ENCODE assay signal across 22 cellular contexts in genomic region chr1:75273110-75273509, GRCh38.
"Had no signal": no experiment of that assay in that cellular context is flagged by ENCODE, and none has a peak within 500 bp of the region (broad histone marks: within the 10 kb centered on the region; RNA-seq: fewer than 3 reads in every experiment).

No MANE protein-coding gene starts in this region.

- DNase-seq: activated CD4-positive, alpha-beta memory T cell treated with anti-CD3 and anti-CD28 coated beads, Interleukin-2, amount 10 ng/mL, durations not matched to agents 7 days and 5 days; activated CD4-positive, alpha-beta T cell treated with anti-CD3 and anti-CD28 coated beads for 48 hours; activated effector memory CD4-positive, alpha-beta T cell treated with Interleukin-2 at 50 U/mL for 16 hours; activated naive CD4-positive, alpha-beta T cell treated with anti-CD3 and anti-CD28 coated beads, Interleukin-2, amount 50 U/mL, for 16 hours; activated naive CD8-positive, alpha-beta T cell treated with anti-CD3 and anti-CD28 coated beads, Interleukin-2, amount 50 U/mL, for 24 hours; activated T-cell treated with anti-CD3 and anti-CD28 coated beads, Interleukin-2, amount 50 U/mL, for 72 hours; anterior cingulate cortex; body of pancreas; cortex of kidney; endodermal cell; esophagus squamous epithelium; gastrocnemius medialis; head of caudate nucleus; left ventricle myocardium superior; midbrain; natural killer cell; retina; spleen; stimulated activated CD4-positive, alpha-beta T cell treated with anti-CD3 and anti-CD28 coated beads, Interleukin-4, amount 100 ng/mL, for 1 hour; stimulated activated naive CD4-positive, alpha-beta T cell; T-helper 9 cell; upper lobe of left lung had no signal

- ATAC-seq: activated naive CD8-positive, alpha-beta T cell treated with anti-CD3 and anti-CD28 coated beads, Interleukin-2, amount 50 U/mL, for 24 hours; activated T-cell treated with anti-CD3 and anti-CD28 coated beads, Interleukin-2, amount 50 U/mL, for 72 hours; body of pancreas; gastrocnemius medialis; left ventricle myocardium superior; natural killer cell had no signal
